8 cellular contexts compared by ENCODE assay signal in genomic region chr3:184314700-184315505, GRCh38. TPM values are rescaled to one million over a fixed set of nuclear protein-coding genes. Genes with fewer than 3 reads are reported as not detected.
A peak's percentile ranks its signal among the peaks of the same experiment; 100 is the strongest.
DNase-seq lines count a peak whose midpoint lies in the region; ATAC-seq, FAIRE-seq and TF ChIP-seq lines count a peak whose summit lies in the region.

No MANE protein-coding gene starts in this region.

- CTCF ChIA-PET in RWPE1 (lab: Yijun Ruan, JAX), result interaction anchor here (0.6 kb wide), 1 partner anchor 169 kb away, joined by 6 read pairs; no protein-coding TSS in a partner anchor

- H3K9me3 ChIP-seq in pancreas, result no peaks in the 10 kb centered on the region

- peaks cover 16% of the 10 kb centered on the region for H3K36me3 Mint-ChIP-seq in activated naive CD4-positive, alpha-beta T cell treated with anti-CD3 and anti-CD28 coated beads, Interleukin-2, amount 50 U/mL, for 24 hours

- no peaks in the 10 kb centered on the region for H3K27me3 ChIP-seq in pancreas

- H3K27me3 Mint-ChIP-seq in activated naive CD4-positive, alpha-beta T cell treated with anti-CD3 and anti-CD28 coated beads, Interleukin-2, amount 50 U/mL, for 24 hours, result no peaks in the 10 kb centered on the region

- H3K36me3 ChIP-seq in pancreas, result no peaks in the 10 kb centered on the region

- TF ChIP-seq CTCF in RWPE1 (conservative IDR thresholded peaks at IDR 0.05; ENCODE audit: low read depth) (no peak), pancreas (IDR thresholded peaks at IDR 0.05) (no peak)

- H3K4me3 ChIP-seq in pancreas, result peak overlapping the region; percentile 83 to 94 (median 88)

- peaks cover 19 to 28% (median 24%) of the 10 kb centered on the region in 3 donors for H3K4me1 ChIP-seq in pancreas

- WGBS in pancreas, 2 donors, result 0 to 1% methylated on average over 51 to 86 of the region's 86 CpGs

- H3K4me1 Mint-ChIP-seq in activated naive CD4-positive, alpha-beta T cell treated with anti-CD3 and anti-CD28 coated beads, Interleukin-2, amount 50 U/mL, for 24 hours, result peaks cover 30% of the 10 kb centered on the region

- no peak for FAIRE-seq in pancreas (lab: Jason Lieb, UNC)

- intact Hi-C loops in head of caudate nucleus (cut with DNase I) (no loop called here), pancreas (cut with DNase I) (no loop called here)

- POLR2A ChIA-PET in RWPE1 (lab: Yijun Ruan, JAX; ENCODE audit: low non-redundant PET), result interaction anchor here (0.5 to 0.8 kb wide), 2 partner anchors 20 to 882 kb away, joined by 3 read pairs; no protein-coding TSS in a partner anchor

- ATAC-seq in GM19328 (IDR thresholded peaks at IDR 0.05; ENCODE audit: unreplicated experiment) (peak; percentile 41), HG03378 (IDR thresholded peaks at IDR 0.05; ENCODE audit: unreplicated experiment) (peak; percentile 8), pancreas (peak; percentile 57 to 75 (median 65))

- H3K9me3 Mint-ChIP-seq in activated naive CD4-positive, alpha-beta T cell treated with anti-CD3 and anti-CD28 coated beads, Interleukin-2, amount 50 U/mL, for 24 hours, result no peaks in the 10 kb centered on the region

- H3K27ac ChIP-seq in RWPE1 (peak overlapping the region; percentile 99), pancreas (peak overlapping the region; percentile 89 to 94 (median 91))

- peak overlapping the region; percentile 87 for H3K4me3 Mint-ChIP-seq in activated naive CD4-positive, alpha-beta T cell treated with anti-CD3 and anti-CD28 coated beads, Interleukin-2, amount 50 U/mL, for 24 hours

- DNase-seq in CD1c-positive myeloid dendritic cell (ENCODE audit: extremely low spot score), result peak; percentile 79
- peak; percentile 46 for DNase-seq in RWPE1 (ENCODE audit: low spot score)
- peak in 36 of 42 donors; percentile 35 to 85 (median 63) for DNase-seq in head of caudate nucleus
- DNase-seq in pancreas, result peak; percentile 76 to 93 (median 88)
- no peak for DNase-seq in middle frontal gyrus (ENCODE audit: extremely low spot score, low spot score)

- H3K27ac Mint-ChIP-seq in activated naive CD4-positive, alpha-beta T cell treated with anti-CD3 and anti-CD28 coated beads, Interleukin-2, amount 50 U/mL, for 24 hours, result peak overlapping the region; percentile 90

RNA-seq across cellular contexts. Expression of gene EIF4G1, which starts 0.5 kb away (rescaled TPM):
- 100 to 1,000 TPM; 118 to 207 (median 178) TPM for total RNA-seq in pancreas
- polyA plus RNA-seq in pancreas, result 100 to 1,000 TPM; 159 to 163 TPM

RNA-seq across cellular contexts. Expression of gene PSMD2, which starts 15.9 kb away (rescaled TPM):
- total RNA-seq in pancreas, result 10 to 100 TPM; 38.4 to 89.6 (median 54.1) TPM
- polyA plus RNA-seq in pancreas, result 10 to 100 TPM; 39.1 to 78.7 TPM

RNA-seq across cellular contexts. Expression of gene FAM131A, which starts 22.5 kb away (rescaled TPM):
- 1 to 10 TPM; 4.0 to 7.9 (median 6.4) TPM for total RNA-seq in pancreas
- polyA plus RNA-seq in pancreas, result 10 to 100 TPM; 12.7 to 22.5 TPM

RNA-seq across cellular contexts. Expression of gene ECE2, which starts 39.1 kb away (rescaled TPM):
- total RNA-seq in pancreas, result 10 to 100 TPM in 1 of 6 donors, 1 to 10 TPM in 5; 6.3 to 12.1 (median 8.8) TPM
- 10 to 100 TPM in 1 of 2 donors, 1 to 10 TPM in 1; 7.7 to 25.4 TPM for polyA plus RNA-seq in pancreas

RNA-seq across cellular contexts. Expression of gene CLCN2, which starts 46.5 kb away (rescaled TPM):
- 1 to 10 TPM; 4.9 to 9.2 (median 6.2) TPM for total RNA-seq in pancreas
- polyA plus RNA-seq in pancreas, result 10 to 100 TPM; 22.2 to 25.5 TPM

Comparison
In these comparisons a context has a peak if more than half of its experiments do, and no peak if none do; other contexts are left out.
1. ATAC-seq: peak in every context shown above with its lines; median percentile 65 in pancreas; 41 in GM19328; 8 in HG03378.